In the genomic region with DNA sequence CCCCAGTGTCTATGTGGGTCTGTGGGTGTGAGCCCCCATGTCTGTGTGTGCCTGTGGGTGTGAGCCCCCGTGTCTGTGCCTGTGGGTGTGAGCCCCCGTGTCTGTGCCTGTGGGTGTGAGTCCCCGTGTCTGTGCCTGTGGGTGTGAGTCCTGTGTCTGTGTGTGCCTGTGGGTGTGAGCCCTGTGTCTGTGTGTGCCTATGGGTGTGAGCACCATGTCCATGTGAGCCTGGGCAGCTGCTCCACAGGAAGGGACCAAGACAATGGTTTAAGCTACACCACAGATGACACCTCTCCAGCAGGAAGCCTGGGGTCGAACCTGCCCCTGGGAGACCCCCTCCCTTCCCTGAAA, we compare ENCODE assay signal across 19 cellular contexts.
DNase-seq lines count a peak whose midpoint lies in the region; ATAC-seq, FAIRE-seq and TF ChIP-seq lines count a peak whose summit lies in the region.
"Had no signal": no experiment of that assay in that cellular context is flagged by ENCODE, and none has a peak within 500 bp of the region (broad histone marks: within the 10 kb centered on the region; RNA-seq: fewer than 3 reads in every experiment).

No MANE protein-coding gene starts in this region.

- H3K4me1 ChIP-seq in BLaER1 treated with 17β-estradiol and CSF1 and Interleukin-3, amounts not matched to agents 10 nM and 100 nM, result peaks cover 49 to 97% (median 84%) of the 10 kb centered on the region in 10 experiments
- H3K4me1 ChIP-seq in CD8-positive, alpha-beta memory T cell (ENCODE audit: insufficient read depth, low read length), result peaks cover 28% of the 10 kb centered on the region
- no peaks in the 10 kb centered on the region for H3K4me1 ChIP-seq in kidney (ENCODE audit: control insufficient read depth in 1 of 2, insufficient read depth in 1 of 2, low read depth in 1 of 2, low read length in 2 of 2)
- H3K4me1 ChIP-seq: BE2C, prostate gland had no signal

- ATAC-seq in WTC11, result no peak
- ATAC-seq in HG02678 (IDR thresholded peaks at IDR 0.05; ENCODE audit: unreplicated experiment), result no peak
- no peak for ATAC-seq in GM18870 (IDR thresholded peaks at IDR 0.05; ENCODE audit: unreplicated experiment)
- ATAC-seq: HepG2 had no signal

- intact Hi-C loops in kidney (cut with DNase I), result no loop called here
- intact Hi-C loops in activated naive CD4-positive, alpha-beta T cell treated with anti-CD3 and anti-CD28 coated beads for 36 hours (cut with micrococcal nuclease), result no loop called here

- H3K27ac Mint-ChIP-seq in CD8-positive, alpha-beta memory T cell, result peak overlapping the region in 7 of 8 donors; percentile 34 to 89 (median 74)
- peak overlapping the region; percentile 45; the same call in 1 of the 2 replicates for H3K27ac Mint-ChIP-seq in WTC11
- H3K27ac Mint-ChIP-seq in activated naive CD4-positive, alpha-beta T cell treated with anti-CD3 and anti-CD28 coated beads for 36 hours, result no peak overlapping the region
- H3K27ac Mint-ChIP-seq: HFFc6 had no signal

- peak overlapping the region; percentile 41 to 83 (median 77); a peak in 20 of 22 replicates for H3K27ac ChIP-seq in BLaER1 treated with 17β-estradiol and CSF1 and Interleukin-3, amounts not matched to agents 10 nM and 100 nM
- no peak overlapping the region for H3K27ac ChIP-seq in CD8-positive, alpha-beta memory T cell (ENCODE audit: low read depth, low read length)
- no peak overlapping the region for H3K27ac ChIP-seq in kidney (ENCODE audit: low read depth in 2 of 2, low read length in 2 of 2)
- H3K27ac ChIP-seq: cardiac muscle cell, prostate gland had no signal

- peak overlapping the region; percentile 41 to 85 (median 68) for H3K4me3 Mint-ChIP-seq in CD8-positive, alpha-beta memory T cell
- no peak overlapping the region for H3K4me3 Mint-ChIP-seq in WTC11
- no peak overlapping the region for H3K4me3 Mint-ChIP-seq in activated naive CD4-positive, alpha-beta T cell treated with anti-CD3 and anti-CD28 coated beads for 36 hours
- H3K4me3 Mint-ChIP-seq: HFFc6 had no signal

- peaks cover 29 to 35% (median 32%) of the 10 kb centered on the region in 3 donors for H3K4me1 Mint-ChIP-seq in CD8-positive, alpha-beta memory T cell
- peaks cover 37% of the 10 kb centered on the region for H3K4me1 Mint-ChIP-seq in WTC11
- H3K4me1 Mint-ChIP-seq in activated naive CD4-positive, alpha-beta T cell treated with anti-CD3 and anti-CD28 coated beads for 36 hours (ENCODE audit: low read depth), result peaks cover 12% of the 10 kb centered on the region

- peaks cover 0 to 8% (median 0%) of the 10 kb centered on the region in 11 experiments; a peak in 1 of 22 replicates for H4K20me1 ChIP-seq in BLaER1 treated with 17β-estradiol and CSF1 and Interleukin-3, amounts not matched to agents 10 nM and 100 nM

- CTCF ChIA-PET in CD8-positive, alpha-beta memory T cell (lab: Charles Lee), result no interaction called here
- CTCF ChIA-PET in WTC11 (lab: Charles Lee), result interaction anchor here (0.5 to 0.6 kb wide), 2 partner anchors 142 to 162 kb away, joined by 4 to 5 read pairs; no protein-coding TSS in a partner anchor
- CTCF ChIA-PET in activated naive CD4-positive, alpha-beta T cell treated with anti-CD3 and anti-CD28 coated beads for 36 hours (lab: Charles Lee), result no interaction called here

- peak overlapping the region; percentile 39 to 69 (median 63); a peak in 20 of 22 replicates for H3K9ac ChIP-seq in BLaER1 treated with 17β-estradiol and CSF1 and Interleukin-3, amounts not matched to agents 10 nM and 100 nM
- H3K9ac ChIP-seq in kidney (ENCODE audit: low read length in 2 of 2), result no peak overlapping the region

- POLR2A ChIA-PET in CD8-positive, alpha-beta memory T cell (lab: Charles Lee), result no interaction called here
- POLR2A ChIA-PET in WTC11 (lab: Charles Lee), result no interaction called here

- FAIRE-seq in kidney (lab: Jason Lieb, UNC), result no peak
- FAIRE-seq: endometrium, HepG2 had no signal

- DNase-seq in CD8-positive, alpha-beta memory T cell, result peak in 4 of 5 donors; percentile 9 to 74 (median 48)
- no peak for DNase-seq in WTC11 (ENCODE audit: low spot score)
- DNase-seq in kidney, result peak; percentile 41
- DNase-seq in middle frontal gyrus (ENCODE audit: extremely low spot score, low spot score), result no peak
- no peak for DNase-seq in activated naive CD4-positive, alpha-beta T cell treated with anti-CD3 and anti-CD28 coated beads for 36 hours
- DNase-seq: BE2C, DMS53, foreskin fibroblast, HFFc6, left ventricle myocardium inferior, NCI-H2029 had no signal

- H3K36me3 Mint-ChIP-seq in CD8-positive, alpha-beta memory T cell, result no peaks in the 10 kb centered on the region
- H3K36me3 Mint-ChIP-seq in WTC11, result no peaks in the 10 kb centered on the region
- H3K36me3 Mint-ChIP-seq in activated naive CD4-positive, alpha-beta T cell treated with anti-CD3 and anti-CD28 coated beads for 36 hours (ENCODE audit: low read depth), result no peaks in the 10 kb centered on the region

- H3K4me2 ChIP-seq in BLaER1 treated with 17β-estradiol and CSF1 and Interleukin-3, amounts not matched to agents 10 nM and 100 nM, result peak overlapping the region; percentile 85 to 99 (median 95)
- H3K4me2 ChIP-seq: smooth muscle cell had no signal

- peak overlapping the region in 6 of 10 experiments; percentile 31 to 62 (median 38); a peak in 11 of 20 replicates for H3K4me3 ChIP-seq in BLaER1 treated with 17β-estradiol and CSF1 and Interleukin-3, amounts not matched to agents 10 nM and 100 nM
- no peak overlapping the region for H3K4me3 ChIP-seq in CD8-positive, alpha-beta memory T cell (ENCODE audit: low read length)
- no peak overlapping the region for H3K4me3 ChIP-seq in kidney (ENCODE audit: low read length in 2 of 2)
- H3K4me3 ChIP-seq: cardiac muscle cell, left ventricle myocardium inferior, prostate gland, smooth muscle cell had no signal

- no peaks in the 10 kb centered on the region for H3K9me3 ChIP-seq in BLaER1 treated with 17β-estradiol and CSF1 and Interleukin-3, amounts not matched to agents 10 nM and 100 nM (replicated peaks in 1 of 11)
- no peaks in the 10 kb centered on the region for H3K9me3 ChIP-seq in CD8-positive, alpha-beta memory T cell (ENCODE audit: low read length)
- no peaks in the 10 kb centered on the region for H3K9me3 ChIP-seq in kidney (ENCODE audit: control insufficient read depth in 1 of 2, low read length in 2 of 2)
- H3K9me3 ChIP-seq: BE2C, left ventricle myocardium inferior, prostate gland had no signal

- H3K27me3 ChIP-seq in BLaER1 treated with 17β-estradiol and CSF1 and Interleukin-3, amounts not matched to agents 10 nM and 100 nM, result peaks cover 0 to 5% (median 0%) of the 10 kb centered on the region in 11 experiments; a peak in 1 of 22 replicates
- no peaks in the 10 kb centered on the region for H3K27me3 ChIP-seq in CD8-positive, alpha-beta memory T cell (ENCODE audit: insufficient read depth, low read length, poor library complexity, severe bottlenecking)
- H3K27me3 ChIP-seq: BE2C, cardiac muscle cell had no signal

- H3K36me3 ChIP-seq in BLaER1 treated with 17β-estradiol and CSF1 and Interleukin-3, amounts not matched to agents 10 nM and 100 nM, result no peaks in the 10 kb centered on the region
- no peaks in the 10 kb centered on the region for H3K36me3 ChIP-seq in CD8-positive, alpha-beta memory T cell (ENCODE audit: insufficient read depth, low read length)
- H3K36me3 ChIP-seq in kidney (ENCODE audit: control insufficient read depth in 1 of 2, insufficient read depth in 2 of 2, low read length in 2 of 2), result no peaks in the 10 kb centered on the region
- H3K36me3 ChIP-seq: BE2C, cardiac muscle cell, left ventricle myocardium inferior, prostate gland had no signal

- H3K9me3 Mint-ChIP-seq in CD8-positive, alpha-beta memory T cell, result no peaks in the 10 kb centered on the region
- no peaks in the 10 kb centered on the region for H3K9me3 Mint-ChIP-seq in WTC11
- H3K9me3 Mint-ChIP-seq in activated naive CD4-positive, alpha-beta T cell treated with anti-CD3 and anti-CD28 coated beads for 36 hours, result no peaks in the 10 kb centered on the region
- H3K9me3 Mint-ChIP-seq: HFFc6 had no signal

- H3K27me3 Mint-ChIP-seq in CD8-positive, alpha-beta memory T cell, result peaks cover 4 to 23% of the 10 kb centered on the region in 2 donors
- H3K27me3 Mint-ChIP-seq in WTC11 (ENCODE audit: low read depth), result no peaks in the 10 kb centered on the region
- peaks cover 8% of the 10 kb centered on the region for H3K27me3 Mint-ChIP-seq in activated naive CD4-positive, alpha-beta T cell treated with anti-CD3 and anti-CD28 coated beads for 36 hours (ENCODE audit: low read depth)

- no peak for TF ChIP-seq CTCF in WTC11 (IDR thresholded peaks at IDR 0.05)
- TF ChIP-seq CTCF in kidney (IDR thresholded peaks at IDR 0.05; ENCODE audit: borderline replicate concordance, extremely low read depth, insufficient read depth), result no peak

TF ChIP-seq in WTC11, 78 proteins besides CTCF, POLR2A, EP300 and RAD21 (continues in another document):
- TF ChIP-seq, protein P1, sequence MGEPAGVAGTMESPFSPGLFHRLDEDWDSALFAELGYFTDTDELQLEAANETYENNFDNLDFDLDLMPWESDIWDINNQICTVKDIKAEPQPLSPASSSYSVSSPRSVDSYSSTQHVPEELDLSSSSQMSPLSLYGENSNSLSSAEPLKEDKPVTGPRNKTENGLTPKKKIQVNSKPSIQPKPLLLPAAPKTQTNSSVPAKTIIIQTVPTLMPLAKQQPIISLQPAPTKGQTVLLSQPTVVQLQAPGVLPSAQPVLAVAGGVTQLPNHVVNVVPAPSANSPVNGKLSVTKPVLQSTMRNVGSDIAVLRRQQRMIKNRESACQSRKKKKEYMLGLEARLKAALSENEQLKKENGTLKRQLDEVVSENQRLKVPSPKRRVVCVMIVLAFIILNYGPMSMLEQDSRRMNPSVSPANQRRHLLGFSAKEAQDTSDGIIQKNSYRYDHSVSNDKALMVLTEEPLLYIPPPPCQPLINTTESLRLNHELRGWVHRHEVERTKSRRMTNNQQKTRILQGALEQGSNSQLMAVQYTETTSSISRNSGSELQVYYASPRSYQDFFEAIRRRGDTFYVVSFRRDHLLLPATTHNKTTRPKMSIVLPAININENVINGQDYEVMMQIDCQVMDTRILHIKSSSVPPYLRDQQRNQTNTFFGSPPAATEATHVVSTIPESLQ (CRISPR knock-in tag; IDR thresholded peaks at IDR 0.05), result no peak
- TF ChIP-seq, protein P2, sequence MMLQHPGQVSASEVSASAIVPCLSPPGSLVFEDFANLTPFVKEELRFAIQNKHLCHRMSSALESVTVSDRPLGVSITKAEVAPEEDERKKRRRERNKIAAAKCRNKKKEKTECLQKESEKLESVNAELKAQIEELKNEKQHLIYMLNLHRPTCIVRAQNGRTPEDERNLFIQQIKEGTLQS (CRISPR knock-in tag; conservative IDR thresholded peaks at IDR 0.05), result no peak
- no peak for TF ChIP-seq ZBTB21 (CRISPR knock-in tag; IDR thresholded peaks at IDR 0.05; ENCODE audit: borderline replicate concordance)
- TF ChIP-seq, protein P3, sequence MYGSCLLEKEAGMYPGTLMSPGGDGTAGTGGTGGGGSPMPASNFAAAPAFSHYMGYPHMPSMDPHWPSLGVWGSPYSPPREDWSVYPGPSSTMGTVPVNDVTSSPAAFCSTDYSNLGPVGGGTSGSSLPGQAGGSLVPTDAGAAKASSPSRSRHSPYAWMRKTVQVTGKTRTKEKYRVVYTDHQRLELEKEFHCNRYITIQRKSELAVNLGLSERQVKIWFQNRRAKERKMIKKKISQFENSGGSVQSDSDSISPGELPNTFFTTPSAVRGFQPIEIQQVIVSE (CRISPR knock-in tag; IDR thresholded peaks at IDR 0.05; ENCODE audit: borderline replicate concordance), result no peak
- TF ChIP-seq ZNF219 (CRISPR knock-in tag; IDR thresholded peaks at IDR 0.05; ENCODE audit: borderline replicate concordance), result no peak

Comparison
In these comparisons a context has a peak if more than half of its experiments do, and no peak if none do; other contexts are left out.
1. H3K27ac ChIP-seq: peak in BLaER1 treated with 17β-estradiol and CSF1 and Interleukin-3, amounts not matched to agents 10 nM and 100 nM (11 of 11); none in CD8-positive, alpha-beta memory T cell (single experiment) and kidney (0 of 2).
2. H3K4me3 ChIP-seq: peak in BLaER1 treated with 17β-estradiol and CSF1 and Interleukin-3, amounts not matched to agents 10 nM and 100 nM (6 of 10); none in CD8-positive, alpha-beta memory T cell (single experiment) and kidney (0 of 2).
3. H3K9ac ChIP-seq: peak in BLaER1 treated with 17β-estradiol and CSF1 and Interleukin-3, amounts not matched to agents 10 nM and 100 nM (11 of 11); none in kidney (0 of 2).
4. DNase-seq: peak in CD8-positive, alpha-beta memory T cell (4 of 5) and kidney (single experiment); none in WTC11 (single experiment), middle frontal gyrus (single experiment) and activated naive CD4-positive, alpha-beta T cell treated with anti-CD3 and anti-CD28 coated beads for 36 hours (single experiment).
5. H3K4me3 Mint-ChIP-seq: peak in CD8-positive, alpha-beta memory T cell (7 of 7); none in WTC11 (single experiment) and activated naive CD4-positive, alpha-beta T cell treated with anti-CD3 and anti-CD28 coated beads for 36 hours (single experiment).